In genomic region chr2:38876407-38876806, GRCh38 we compare ENCODE assay signal across 8 cellular contexts. TPM values are rescaled to one million over a fixed set of nuclear protein-coding genes. Genes with fewer than 3 reads are reported as not detected.
DNase-seq lines count a peak whose midpoint lies in the region; ATAC-seq and TF ChIP-seq lines count a peak whose summit lies in the region.

No MANE protein-coding gene starts in this region.

- intact Hi-C loops in left ventricle myocardium inferior (cut with micrococcal nuclease) (no loop called here), left cardiac atrium (cut with DNase I) (no loop called here), ascending aorta (cut with DNase I) (loop anchor here (5.0 kb wide), 1 partner anchor 99 kb away; the partner anchor contains the start of gene GEMIN6), vagina (cut with DNase I) (no loop called here)

- H3K27me3 ChIP-seq in left ventricle myocardium inferior (ENCODE audit: low read depth) (no peaks in the 10 kb centered on the region), ascending aorta (no peaks in the 10 kb centered on the region), lung (ENCODE audit: control insufficient read depth, insufficient read depth) (no peaks in the 10 kb centered on the region), vagina (no peaks in the 10 kb centered on the region)

- 36 to 44% methylated on average over 10 of the region's 10 CpGs for WGBS in lung, 2 donors

- no peak overlapping the region for H3K27ac ChIP-seq in left ventricle myocardium inferior (replicated peaks)
- no peak overlapping the region for H3K27ac ChIP-seq in ascending aorta
- H3K27ac ChIP-seq in lung (ENCODE audit: low read depth in 1 of 2, low read length in 1 of 2), result no peak overlapping the region
- no peak overlapping the region for H3K27ac ChIP-seq in vagina

- ATAC-seq in left cardiac atrium (no peak), lung (ENCODE audit: insufficient read depth, low FRiP score) (no peak), GM19455 (IDR thresholded peaks at IDR 0.05; ENCODE audit: unreplicated experiment) (no peak)

- peaks cover 10% of the 10 kb centered on the region for H3K36me3 ChIP-seq in left ventricle myocardium inferior
- H3K36me3 ChIP-seq in ascending aorta, result peaks cover 0 to 6% of the 10 kb centered on the region in 2 donors
- no peaks in the 10 kb centered on the region for H3K36me3 ChIP-seq in lung (ENCODE audit: control insufficient read depth in 2 of 2, insufficient read depth in 2 of 2, low read length in 2 of 2)
- peaks cover 0 to 4% of the 10 kb centered on the region in 2 donors for H3K36me3 ChIP-seq in vagina

- H3K4me1 ChIP-seq in left ventricle myocardium inferior (peaks cover 24% of the 10 kb centered on the region), ascending aorta (peaks cover 4 to 16% of the 10 kb centered on the region in 2 donors), lung (ENCODE audit: control insufficient read depth in 2 of 2, insufficient read depth in 2 of 2, low read length in 2 of 2) (peaks cover 0 to 4% of the 10 kb centered on the region in 2 donors), vagina (peaks cover 19% of the 10 kb centered on the region)

- TF ChIP-seq CTCF in left ventricle myocardium inferior (IDR thresholded peaks at IDR 0.05; ENCODE audit: borderline replicate concordance), result no peak
- no peak for TF ChIP-seq CTCF in ascending aorta (IDR thresholded peaks at IDR 0.05)
- TF ChIP-seq CTCF in lung (IDR thresholded peaks at IDR 0.05; ENCODE audit: control extremely low read depth, extremely low read depth), result no peak
- TF ChIP-seq CTCF in vagina (IDR thresholded peaks at IDR 0.05), result no peak

- H3K9me3 ChIP-seq in left ventricle myocardium inferior (replicated peaks) (peaks cover 15% of the 10 kb centered on the region), ascending aorta (no peaks in the 10 kb centered on the region), lung (ENCODE audit: control insufficient read depth in 2 of 2, insufficient read depth in 1 of 2, low read length in 1 of 2) (no peaks in the 10 kb centered on the region), vagina (no peaks in the 10 kb centered on the region)

- no peak for TF ChIP-seq POLR2A in vagina (IDR thresholded peaks at IDR 0.05)

- DNase-seq in left ventricle myocardium inferior (no peak), left cardiac atrium (no peak), ascending aorta (ENCODE audit: low spot score in 2 of 2) (no peak), lung (ENCODE audit: low spot score) (no peak), vagina (ENCODE audit: extremely low spot score in 2 of 2) (no peak), GDM1 (lab: John Stamatoyannopoulos, UW) (no peak), retina (no peak)

- H3K4me3 ChIP-seq in left ventricle myocardium inferior, result peak overlapping the region; percentile 81
- peak overlapping the region; percentile 65 to 81 for H3K4me3 ChIP-seq in ascending aorta
- peak overlapping the region; percentile 90 for H3K4me3 ChIP-seq in lung
- H3K4me3 ChIP-seq in vagina, result peak overlapping the region; percentile 64 to 68

RNA-seq across cellular contexts. Expression of gene MORN2, which starts 0.6 kb away (rescaled TPM):
- total RNA-seq in left ventricle myocardium inferior (23.9 TPM), left cardiac atrium (10 to 100 TPM; 12.8 to 14.3 TPM), ascending aorta (not detected), lung (10 to 100 TPM; 30.6 to 30.9 TPM), vagina (10.3 TPM)
- polyA plus RNA-seq in lung, result 10 to 100 TPM; 28.1 to 60.7 TPM

RNA-seq across cellular contexts. Expression of gene DHX57, which starts 0.7 kb away (rescaled TPM):
- total RNA-seq in left ventricle myocardium inferior, result 8.1 TPM
- total RNA-seq in left cardiac atrium, result 1 to 10 TPM; 6.7 to 9.2 TPM
- total RNA-seq in ascending aorta, result 4.3 TPM
- 10 to 100 TPM; 18.3 to 33.6 TPM for total RNA-seq in lung
- 1 to 10 TPM; 6.2 to 7.7 TPM for polyA plus RNA-seq in lung
- total RNA-seq in vagina, result 10.6 TPM

RNA-seq across cellular contexts. Expression of gene ARHGEF33, which starts 13.3 kb away (rescaled TPM):
- total RNA-seq in left ventricle myocardium inferior (0.14 TPM), left cardiac atrium (under 1 TPM; 0.44 to 0.73 TPM), ascending aorta (6.4 TPM), lung (1 to 10 TPM in 1 of 2 donors, under 1 TPM in 1; 0.64 to 5.5 TPM), vagina (0.74 TPM)
- under 1 TPM; 0.23 to 0.71 TPM for polyA plus RNA-seq in lung
